1 cellular context compared by ENCODE assay signal in genomic region chr2:69781321-69782248, GRCh38.
TF ChIP-seq lines count a peak whose summit lies in the region.

No MANE protein-coding gene starts in this region.

TF ChIP-seq in HepG2, 621 proteins besides CTCF, POLR2A, EP300 and RAD21 (continues in another document):
- TF ChIP-seq SSRP1 (CRISPR knock-in tag; IDR thresholded peaks at IDR 0.05) (peak; percentile 79; the same call in 1 of the 2 replicates), HDAC2 (CRISPR knock-in tag; IDR thresholded peaks at IDR 0.05) (peak; percentile 99), MXI1 (IDR thresholded peaks at IDR 0.05; ENCODE audit: borderline replicate concordance, low read depth, low read length) (peak; percentile 16; the same call in 1 of the 3 replicates), KDM5B (CRISPR knock-in tag; IDR thresholded peaks at IDR 0.05; ENCODE audit: borderline replicate concordance) (no peak), ZBTB38 (CRISPR knock-in tag; IDR thresholded peaks at IDR 0.05) (no peak), NFKB2 (CRISPR knock-in tag; IDR thresholded peaks at IDR 0.05; ENCODE audit: borderline replicate concordance) (no peak), KDM2A (CRISPR knock-in tag; IDR thresholded peaks at IDR 0.05; ENCODE audit: borderline replicate concordance, low read depth) (0 out of 2 replicates have a peak, but pooled peaks have one; percentile 36), ZNF83 (CRISPR knock-in tag; IDR thresholded peaks at IDR 0.05; ENCODE audit: borderline replicate concordance) (no peak), MED8 (CRISPR knock-in tag; IDR thresholded peaks at IDR 0.05; ENCODE audit: insufficient replicate concordance) (peak; percentile 63), ZSCAN25 (CRISPR knock-in tag; IDR thresholded peaks at IDR 0.05) (peak; percentile 91), MLXIP (CRISPR knock-in tag; IDR thresholded peaks at IDR 0.05; ENCODE audit: borderline replicate concordance) (no peak), IKZF4 (CRISPR knock-in tag; IDR thresholded peaks at IDR 0.05; ENCODE audit: borderline replicate concordance, low read depth, not compliant biosample characterization) (no peak), CHD4 (IDR thresholded peaks at IDR 0.05; ENCODE audit: borderline replicate concordance, low read length) (peak; percentile 91; the same call in 1 of the 2 replicates), PHB2 (IDR thresholded peaks at IDR 0.05; ENCODE audit: partially characterized antibody) (no peak), EZH2 (conservative IDR thresholded peaks at IDR 0.05; ENCODE audit: low read depth, low read length) (no peak), PPARG (CRISPR knock-in tag; conservative IDR thresholded peaks at IDR 0.05) (peak; percentile 94), SALL2 (CRISPR knock-in tag; IDR thresholded peaks at IDR 0.05) (0 out of 2 replicates have a peak, but pooled peaks have one; percentile 56), ZNF549 (CRISPR knock-in tag; IDR thresholded peaks at IDR 0.05) (no peak), ZNF788 (CRISPR knock-in tag; IDR thresholded peaks at IDR 0.05; ENCODE audit: borderline replicate concordance) (peak; percentile 54; the same call in 1 of the 2 replicates), ZNF850 (CRISPR knock-in tag; conservative IDR thresholded peaks at IDR 0.05) (no peak), MIER2 (CRISPR knock-in tag; IDR thresholded peaks at IDR 0.05) (peak; percentile 84; the same call in 1 of the 2 replicates), ZNF816 (CRISPR knock-in tag; IDR thresholded peaks at IDR 0.05; ENCODE audit: borderline replicate concordance) (peak; percentile 71; the same call in 1 of the 2 replicates), ZNF446 (CRISPR knock-in tag; IDR thresholded peaks at IDR 0.05) (no peak), NCOA1 (CRISPR knock-in tag; IDR thresholded peaks at IDR 0.05) (peak; percentile 94; the same call in 1 of the 2 replicates), ATM (IDR thresholded peaks at IDR 0.05; ENCODE audit: borderline replicate concordance) (no peak), SALL1 (CRISPR knock-in tag; IDR thresholded peaks at IDR 0.05) (peak; percentile 93), NR2F6 (IDR thresholded peaks at IDR 0.05) (peak; percentile 97), NR2F6 (CRISPR knock-in tag; IDR thresholded peaks at IDR 0.05) (peak; percentile 99), RBAK (CRISPR knock-in tag; IDR thresholded peaks at IDR 0.05) (0 out of 2 replicates have a peak, but pooled peaks have one; percentile 19), SIN3B (IDR thresholded peaks at IDR 0.05; ENCODE audit: low read length) (no peak), AHR (CRISPR knock-in tag; IDR thresholded peaks at IDR 0.05) (no peak), ZNF382 (CRISPR knock-in tag; IDR thresholded peaks at IDR 0.05; ENCODE audit: borderline replicate concordance) (no peak), SMARCE1 (IDR thresholded peaks at IDR 0.05; ENCODE audit: borderline replicate concordance) (0 out of 2 replicates have a peak, but pooled peaks have one; percentile 38), TOE1 (CRISPR knock-in tag; IDR thresholded peaks at IDR 0.05) (peak; percentile 95; the same call in 1 of the 2 replicates)
- TF ChIP-seq, protein P1, sequence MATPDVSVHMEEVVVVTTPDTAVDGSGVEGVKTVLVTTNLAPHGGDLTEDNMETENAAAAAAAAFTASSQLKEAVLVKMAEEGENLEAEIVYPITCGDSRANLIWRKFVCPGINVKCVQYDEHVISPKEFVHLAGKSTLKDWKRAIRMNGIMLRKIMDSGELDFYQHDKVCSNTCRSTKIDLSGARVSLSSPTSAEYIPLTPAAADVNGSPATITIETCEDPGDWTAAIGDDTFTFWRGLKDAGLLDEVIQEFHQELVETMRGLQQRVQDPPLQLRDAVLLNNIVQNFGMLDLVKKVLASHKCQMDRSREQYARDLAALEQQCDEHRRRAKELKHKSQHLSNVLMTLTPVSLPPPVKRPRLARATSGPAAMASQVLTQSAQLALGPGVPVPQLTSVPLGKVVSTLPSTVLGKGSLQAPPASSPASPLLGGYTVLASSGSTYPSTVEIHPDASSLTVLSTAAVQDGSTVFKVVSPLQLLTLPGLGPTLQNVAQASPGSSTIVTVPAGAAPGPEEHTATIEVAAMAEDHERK (CRISPR knock-in tag; IDR thresholded peaks at IDR 0.05; ENCODE audit: low read depth): peak; percentile 36; the same call in 1 of the 2 replicates
- TF ChIP-seq, protein P2, sequence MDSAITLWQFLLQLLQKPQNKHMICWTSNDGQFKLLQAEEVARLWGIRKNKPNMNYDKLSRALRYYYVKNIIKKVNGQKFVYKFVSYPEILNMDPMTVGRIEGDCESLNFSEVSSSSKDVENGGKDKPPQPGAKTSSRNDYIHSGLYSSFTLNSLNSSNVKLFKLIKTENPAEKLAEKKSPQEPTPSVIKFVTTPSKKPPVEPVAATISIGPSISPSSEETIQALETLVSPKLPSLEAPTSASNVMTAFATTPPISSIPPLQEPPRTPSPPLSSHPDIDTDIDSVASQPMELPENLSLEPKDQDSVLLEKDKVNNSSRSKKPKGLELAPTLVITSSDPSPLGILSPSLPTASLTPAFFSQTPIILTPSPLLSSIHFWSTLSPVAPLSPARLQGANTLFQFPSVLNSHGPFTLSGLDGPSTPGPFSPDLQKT (CRISPR knock-in tag; IDR thresholded peaks at IDR 0.05; ENCODE audit: borderline replicate concordance): no peak
- TF ChIP-seq, protein P3, sequence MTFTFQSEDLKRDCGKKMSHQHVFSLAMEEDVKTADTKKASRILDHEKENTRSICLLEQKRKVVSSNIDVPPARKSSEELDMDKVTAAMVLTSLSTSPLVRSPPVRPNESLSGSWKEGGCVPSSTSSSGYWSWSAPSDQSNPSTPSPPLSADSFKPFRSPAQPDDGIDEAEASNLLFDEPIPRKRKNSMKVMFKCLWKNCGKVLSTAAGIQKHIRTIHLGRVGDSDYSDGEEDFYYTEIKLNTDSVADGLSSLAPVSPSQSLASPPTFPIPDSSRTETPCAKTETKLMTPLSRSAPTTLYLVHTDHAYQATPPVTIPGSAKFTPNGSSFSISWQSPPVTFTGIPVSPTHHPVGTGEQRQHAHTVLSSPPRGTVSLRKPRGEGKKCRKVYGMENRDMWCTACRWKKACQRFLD (CRISPR knock-in tag; IDR thresholded peaks at IDR 0.05; ENCODE audit: borderline replicate concordance): no peak
- TF ChIP-seq, protein P4, sequence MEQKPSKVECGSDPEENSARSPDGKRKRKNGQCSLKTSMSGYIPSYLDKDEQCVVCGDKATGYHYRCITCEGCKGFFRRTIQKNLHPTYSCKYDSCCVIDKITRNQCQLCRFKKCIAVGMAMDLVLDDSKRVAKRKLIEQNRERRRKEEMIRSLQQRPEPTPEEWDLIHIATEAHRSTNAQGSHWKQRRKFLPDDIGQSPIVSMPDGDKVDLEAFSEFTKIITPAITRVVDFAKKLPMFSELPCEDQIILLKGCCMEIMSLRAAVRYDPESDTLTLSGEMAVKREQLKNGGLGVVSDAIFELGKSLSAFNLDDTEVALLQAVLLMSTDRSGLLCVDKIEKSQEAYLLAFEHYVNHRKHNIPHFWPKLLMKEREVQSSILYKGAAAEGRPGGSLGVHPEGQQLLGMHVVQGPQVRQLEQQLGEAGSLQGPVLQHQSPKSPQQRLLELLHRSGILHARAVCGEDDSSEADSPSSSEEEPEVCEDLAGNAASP (CRISPR knock-in tag; IDR thresholded peaks at IDR 0.05; ENCODE audit: borderline replicate concordance): peak; percentile 98
- TF ChIP-seq, protein P5, sequence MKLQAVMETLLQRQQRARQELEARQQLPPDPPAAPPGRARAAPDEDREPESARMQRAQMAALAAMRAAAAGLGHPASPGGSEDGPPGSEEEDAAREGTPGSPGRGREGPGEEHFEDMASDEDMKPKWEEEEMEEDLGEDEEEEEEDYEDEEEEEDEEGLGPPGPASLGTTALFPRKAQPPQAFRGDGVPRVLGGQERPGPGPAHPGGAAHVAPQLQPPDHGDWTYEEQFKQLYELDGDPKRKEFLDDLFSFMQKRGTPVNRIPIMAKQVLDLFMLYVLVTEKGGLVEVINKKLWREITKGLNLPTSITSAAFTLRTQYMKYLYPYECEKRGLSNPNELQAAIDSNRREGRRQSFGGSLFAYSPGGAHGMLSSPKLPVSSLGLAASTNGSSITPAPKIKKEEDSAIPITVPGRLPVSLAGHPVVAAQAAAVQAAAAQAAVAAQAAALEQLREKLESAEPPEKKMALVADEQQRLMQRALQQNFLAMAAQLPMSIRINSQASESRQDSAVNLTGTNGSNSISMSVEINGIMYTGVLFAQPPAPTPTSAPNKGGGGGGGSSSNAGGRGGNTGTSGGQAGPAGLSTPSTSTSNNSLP (IDR thresholded peaks at IDR 0.05; ENCODE audit: low read depth, low read length): peak; percentile 74
- TF ChIP-seq, protein P6, sequence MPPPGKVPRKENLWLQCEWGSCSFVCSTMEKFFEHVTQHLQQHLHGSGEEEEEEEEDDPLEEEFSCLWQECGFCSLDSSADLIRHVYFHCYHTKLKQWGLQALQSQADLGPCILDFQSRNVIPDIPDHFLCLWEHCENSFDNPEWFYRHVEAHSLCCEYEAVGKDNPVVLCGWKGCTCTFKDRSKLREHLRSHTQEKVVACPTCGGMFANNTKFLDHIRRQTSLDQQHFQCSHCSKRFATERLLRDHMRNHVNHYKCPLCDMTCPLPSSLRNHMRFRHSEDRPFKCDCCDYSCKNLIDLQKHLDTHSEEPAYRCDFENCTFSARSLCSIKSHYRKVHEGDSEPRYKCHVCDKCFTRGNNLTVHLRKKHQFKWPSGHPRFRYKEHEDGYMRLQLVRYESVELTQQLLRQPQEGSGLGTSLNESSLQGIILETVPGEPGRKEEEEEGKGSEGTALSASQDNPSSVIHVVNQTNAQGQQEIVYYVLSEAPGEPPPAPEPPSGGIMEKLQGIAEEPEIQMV (CRISPR knock-in tag; IDR thresholded peaks at IDR 0.05; ENCODE audit: low read depth): no peak
- TF ChIP-seq, protein P7, sequence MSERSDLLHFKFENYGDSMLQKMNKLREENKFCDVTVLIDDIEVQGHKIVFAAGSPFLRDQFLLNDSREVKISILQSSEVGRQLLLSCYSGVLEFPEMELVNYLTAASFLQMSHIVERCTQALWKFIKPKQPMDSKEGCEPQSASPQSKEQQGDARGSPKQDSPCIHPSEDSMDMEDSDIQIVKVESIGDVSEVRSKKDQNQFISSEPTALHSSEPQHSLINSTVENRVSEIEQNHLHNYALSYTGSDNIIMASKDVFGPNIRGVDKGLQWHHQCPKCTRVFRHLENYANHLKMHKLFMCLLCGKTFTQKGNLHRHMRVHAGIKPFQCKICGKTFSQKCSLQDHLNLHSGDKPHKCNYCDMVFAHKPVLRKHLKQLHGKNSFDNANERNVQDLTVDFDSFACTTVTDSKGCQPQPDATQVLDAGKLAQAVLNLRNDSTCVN (CRISPR knock-in tag; IDR thresholded peaks at IDR 0.05; ENCODE audit: borderline replicate concordance): 0 out of 2 replicates have a peak, but pooled peaks have one; percentile 46
- TF ChIP-seq, protein P8, sequence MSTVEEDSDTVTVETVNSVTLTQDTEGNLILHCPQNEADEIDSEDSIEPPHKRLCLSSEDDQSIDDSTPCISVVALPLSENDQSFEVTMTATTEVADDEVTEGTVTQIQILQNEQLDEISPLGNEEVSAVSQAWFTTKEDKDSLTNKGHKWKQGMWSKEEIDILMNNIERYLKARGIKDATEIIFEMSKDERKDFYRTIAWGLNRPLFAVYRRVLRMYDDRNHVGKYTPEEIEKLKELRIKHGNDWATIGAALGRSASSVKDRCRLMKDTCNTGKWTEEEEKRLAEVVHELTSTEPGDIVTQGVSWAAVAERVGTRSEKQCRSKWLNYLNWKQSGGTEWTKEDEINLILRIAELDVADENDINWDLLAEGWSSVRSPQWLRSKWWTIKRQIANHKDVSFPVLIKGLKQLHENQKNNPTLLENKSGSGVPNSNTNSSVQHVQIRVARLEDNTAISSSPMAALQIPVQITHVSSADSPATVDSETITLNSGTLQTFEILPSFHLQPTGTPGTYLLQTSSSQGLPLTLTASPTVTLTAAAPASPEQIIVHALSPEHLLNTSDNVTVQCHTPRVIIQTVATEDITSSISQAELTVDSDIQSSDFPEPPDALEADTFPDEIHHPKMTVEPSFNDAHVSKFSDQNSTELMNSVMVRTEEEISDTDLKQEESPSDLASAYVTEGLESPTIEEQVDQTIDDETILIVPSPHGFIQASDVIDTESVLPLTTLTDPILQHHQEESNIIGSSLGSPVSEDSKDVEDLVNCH (CRISPR knock-in tag; IDR thresholded peaks at IDR 0.05): no peak
